ENCODE assay signal across 8 cellular contexts in genomic region chr13:24220086-24220703, GRCh38. TPM values are rescaled to one million over a fixed set of nuclear protein-coding genes. Genes with fewer than 3 reads are reported as not detected.
DNase-seq lines count a peak whose midpoint lies in the region; ATAC-seq, FAIRE-seq and TF ChIP-seq lines count a peak whose summit lies in the region.

No MANE protein-coding gene starts in this region.

- FAIRE-seq in GM19239 (lab: Jason Lieb, UNC): peak; percentile 89

- H3K27ac ChIP-seq in RWPE2 (ENCODE audit: poor library complexity, severe bottlenecking) (no peak overlapping the region), ascending aorta (no peak overlapping the region), right atrium auricular region (no peak overlapping the region)

- TF ChIP-seq CTCF in CD14-positive monocyte (IDR thresholded peaks at IDR 0.05) (peak; percentile 72), RWPE2 (IDR thresholded peaks at IDR 0.05; ENCODE audit: poor library complexity, severe bottlenecking) (peak; percentile 67), ascending aorta (IDR thresholded peaks at IDR 0.05) (peak; percentile 70 to 76 (median 71)), right atrium auricular region (IDR thresholded peaks at IDR 0.05) (peak; percentile 55 to 76)

- H3K27ac Mint-ChIP-seq in CD14-positive monocyte: no peak overlapping the region

- H3K9me3 ChIP-seq in MG63 (no peaks in the 10 kb centered on the region), RWPE2 (ENCODE audit: severe bottlenecking) (no peaks in the 10 kb centered on the region), ascending aorta (no peaks in the 10 kb centered on the region), right atrium auricular region (no peaks in the 10 kb centered on the region)

- intact Hi-C loops in CD14-positive monocyte (cut with micrococcal nuclease): loop anchor here (2.0 to 10.0 kb wide), 4 partner anchors 195 to 305 kb away; no protein-coding TSS in a partner anchor
- intact Hi-C loops in ascending aorta (cut with DNase I): loop anchor here (1.0 to 10.0 kb wide), 2 partner anchors 200 to 755 kb away; no protein-coding TSS in a partner anchor
- intact Hi-C loops in sciatic nerve (cut with DNase I): loop anchor here (5.0 kb wide), 1 partner anchor 208 kb away; no protein-coding TSS in a partner anchor

- peak; percentile 85 for ATAC-seq in RWPE2 (ENCODE audit: low read depth)
- ATAC-seq in sciatic nerve: peak; percentile 88
- no peak for ATAC-seq in GM19328 (IDR thresholded peaks at IDR 0.05; ENCODE audit: unreplicated experiment)

- no peaks in the 10 kb centered on the region for H3K36me3 ChIP-seq in MG63
- no peaks in the 10 kb centered on the region for H3K36me3 ChIP-seq in RWPE2 (ENCODE audit: low read depth)
- no peaks in the 10 kb centered on the region for H3K36me3 ChIP-seq in ascending aorta
- H3K36me3 ChIP-seq in right atrium auricular region: peaks cover 9% of the 10 kb centered on the region

- no peak overlapping the region for H3K4me3 Mint-ChIP-seq in CD14-positive monocyte

- peaks cover 32% of the 10 kb centered on the region for H3K4me1 Mint-ChIP-seq in CD14-positive monocyte

- H3K4me3 ChIP-seq in MG63 (no peak overlapping the region), RWPE2 (ENCODE audit: severe bottlenecking) (no peak overlapping the region), ascending aorta (no peak overlapping the region), right atrium auricular region (no peak overlapping the region)

- H3K4me1 ChIP-seq in RWPE2 (ENCODE audit: insufficient read depth, poor library complexity, severe bottlenecking): no peaks in the 10 kb centered on the region
- peaks cover 0 to 3% of the 10 kb centered on the region in 2 donors for H3K4me1 ChIP-seq in ascending aorta
- peaks cover 0 to 37% of the 10 kb centered on the region in 2 donors for H3K4me1 ChIP-seq in right atrium auricular region

- no peaks in the 10 kb centered on the region for H3K36me3 Mint-ChIP-seq in CD14-positive monocyte

- H3K27me3 Mint-ChIP-seq in CD14-positive monocyte (ENCODE audit: low read depth in 3 of 3): peaks cover 0 to 10% (median 3%) of the 10 kb centered on the region in 3 donors

- DNase-seq in CD14-positive monocyte (ENCODE audit: low spot score): no peak
- peak; percentile 49 for DNase-seq in GM19239 (ENCODE audit: insufficient read length, low spot score)
- peak; percentile 16 for DNase-seq in MG63
- no peak for DNase-seq in RWPE2 (ENCODE audit: low spot score)
- peak in 1 of 2 donors; percentile 78 for DNase-seq in ascending aorta (ENCODE audit: low spot score in 2 of 2)
- DNase-seq in right atrium auricular region (ENCODE audit: low spot score): no peak
- DNase-seq in sciatic nerve (ENCODE audit: low spot score): no peak

- no peaks in the 10 kb centered on the region for H3K9me3 Mint-ChIP-seq in CD14-positive monocyte

- H3K27me3 ChIP-seq in MG63 (no peaks in the 10 kb centered on the region), RWPE2 (ENCODE audit: insufficient read depth, poor library complexity, severe bottlenecking) (no peaks in the 10 kb centered on the region), ascending aorta (no peaks in the 10 kb centered on the region), right atrium auricular region (no peaks in the 10 kb centered on the region)

RNA-seq across cellular contexts. Expression of gene SPATA13, which starts 59.7 kb away (rescaled TPM):
- polyA plus RNA-seq in CD14-positive monocyte: 10 to 100 TPM in 1 of 2 donors, 1 to 10 TPM in 1; 9.3 to 11.6 TPM
- 3.7 and 3.9 TPM in 2 replicates for total RNA-seq in MG63 (2014; rRNA removed; shearing (Covaris generic); ENCODE audit: low replicate concordance)
- total RNA-seq in ascending aorta (38.2 TPM), right atrium auricular region (10 to 100 TPM; 10.0 to 14.1 TPM), sciatic nerve (49.8 TPM)

Comparison
In these comparisons a context has a peak if more than half of its experiments do, and no peak if none do; other contexts are left out.
1. DNase-seq: peak in GM19239 (single experiment) and MG63 (single experiment); none in CD14-positive monocyte (single experiment), RWPE2 (single experiment), right atrium auricular region (single experiment) and sciatic nerve (single experiment).
2. Peak in every context shown above with its lines, with median percentiles within 50 percentile points of each other: CTCF ChIP-seq.